ENCODE assay signal across 9 cellular contexts in genomic region chr4:140153419-140153743, GRCh38. TPM values are rescaled to one million over a fixed set of nuclear protein-coding genes. Genes with fewer than 3 reads are reported as not detected.
A peak's percentile ranks its signal among the peaks of the same experiment; 100 is the strongest.
DNase-seq lines count a peak whose midpoint lies in the region; ATAC-seq, FAIRE-seq and TF ChIP-seq lines count a peak whose summit lies in the region.
"Had no signal": no experiment of that assay in that cellular context is flagged by ENCODE, and none has a peak within 500 bp of the region (broad histone marks: within the 10 kb centered on the region; RNA-seq: fewer than 3 reads in every experiment).

No MANE protein-coding gene starts in this region.

- intact Hi-C loops in activated B cell treated with CpG ODN at 0.5 μM for 24 hours (cut with micrococcal nuclease): loop anchor here (1.0 to 10.0 kb wide), 8 partner anchors 369 to 1138 kb away; partner anchors contain the start of genes ELF2, ELMOD2, MGST2 and NOCT
- intact Hi-C loops in sciatic nerve (cut with DNase I): loop anchor here (5.0 to 10.0 kb wide), 2 partner anchors 99 to 419 kb away; no protein-coding TSS in a partner anchor

- H3K36me3 Mint-ChIP-seq in activated B cell treated with CpG ODN at 0.5 μM for 24 hours (ENCODE audit: low read depth): peaks cover 7% of the 10 kb centered on the region

- H3K27ac Mint-ChIP-seq in activated B cell treated with CpG ODN at 0.5 μM for 24 hours: peak overlapping the region; percentile 81

- peak overlapping the region; percentile 79 for H3K4me2 ChIP-seq in hepatocyte

- H3K36me3 ChIP-seq in HAP-1 (replicated peaks) (no peaks in the 10 kb centered on the region), hepatocyte (replicated peaks; ENCODE audit: insufficient read depth, low read depth) (no peaks in the 10 kb centered on the region), small intestine (ENCODE audit: control insufficient read depth in 2 of 2, insufficient read depth in 2 of 2, low read length in 2 of 2) (no peaks in the 10 kb centered on the region)

- H3K27ac ChIP-seq in hepatocyte (peak overlapping the region; percentile 100), small intestine (ENCODE audit: low read depth in 1 of 2, low read length in 1 of 2) (peak overlapping the region; percentile 94 to 98)

- TF ChIP-seq CTCF in activated B cell treated with CpG ODN at 0.5 μM for 24 hours (IDR thresholded peaks at IDR 0.05) (no peak), hepatocyte (IDR thresholded peaks at IDR 0.05; ENCODE audit: poor library complexity) (no peak)

- 1% methylated on average over 15 of the region's 15 CpGs for WGBS in hepatocyte (ENCODE audit: low lambda C conversion rate, missing lambda C conversion rate)
- WGBS in small intestine, 3 donors: 0 to 2% (median 1%) methylated on average over 15 of the region's 15 CpGs

- H3K9me3 Mint-ChIP-seq in activated B cell treated with CpG ODN at 0.5 μM for 24 hours: no peaks in the 10 kb centered on the region

- H3K9me3 ChIP-seq in HAP-1 (no peaks in the 10 kb centered on the region), hepatocyte (ENCODE audit: low read depth) (no peaks in the 10 kb centered on the region), small intestine (ENCODE audit: control insufficient read depth, low read depth) (no peaks in the 10 kb centered on the region)

- ATAC-seq in activated B cell treated with CpG ODN at 0.5 μM for 24 hours (ENCODE audit: low read depth) (no peak), HG02938 (IDR thresholded peaks at IDR 0.05; ENCODE audit: unreplicated experiment) (no peak), HG03565 (IDR thresholded peaks at IDR 0.05; ENCODE audit: unreplicated experiment) (no peak), sciatic nerve (no peak), GM21529 (IDR thresholded peaks at IDR 0.05; ENCODE audit: unreplicated experiment) (no peak)

- H3K79me2 ChIP-seq in hepatocyte: peaks cover 20% of the 10 kb centered on the region

- in situ Hi-C loops in HAP-1 (cut with MboI; ENCODE audit: low sequenced_read_pairs): loop anchor here (5.0 to 10.0 kb wide), 4 partner anchors 99 to 171 kb away; no protein-coding TSS in a partner anchor

- H3K4me1 ChIP-seq in HAP-1 (peaks cover 7% of the 10 kb centered on the region; the same call in 1 of the 2 replicates), hepatocyte (ENCODE audit: insufficient read depth) (peaks cover 20% of the 10 kb centered on the region), small intestine (ENCODE audit: control insufficient read depth in 2 of 2, insufficient read depth in 1 of 2, low read depth in 1 of 2, low read length in 1 of 2) (no peaks in the 10 kb centered on the region)

- FAIRE-seq in small intestine (lab: Jason Lieb, UNC): no peak
- FAIRE-seq: colon had no signal

- CTCF ChIA-PET in activated B cell treated with CpG ODN at 0.5 μM for 24 hours (lab: Charles Lee): interaction anchor here (1.0 to 1.7 kb wide), 3 partner anchors 59 to 101 kb away, joined by 3 to 6 read pairs (median 5); no protein-coding TSS in a partner anchor

- peaks cover 52% of the 10 kb centered on the region for H3K4me1 Mint-ChIP-seq in activated B cell treated with CpG ODN at 0.5 μM for 24 hours

- H3K4me3 ChIP-seq in HAP-1: peak overlapping the region; percentile 53
- peak overlapping the region; percentile 68 for H3K4me3 ChIP-seq in hepatocyte
- peak overlapping the region; percentile 73 to 79 for H3K4me3 ChIP-seq in small intestine (ENCODE audit: low read depth in 1 of 2, low read length in 2 of 2)

- POLR2A ChIA-PET in activated B cell treated with CpG ODN at 0.5 μM for 24 hours (lab: Charles Lee): interaction anchor here (0.6 to 1.6 kb wide), 8 partner anchors 58 to 370 kb away, joined by 4 to 8 read pairs (median 4); partner anchors contain the start of gene ELMOD2

- H3K4me3 Mint-ChIP-seq in activated B cell treated with CpG ODN at 0.5 μM for 24 hours: peak overlapping the region; percentile 88

- H3K9me2 ChIP-seq in hepatocyte (replicated peaks; ENCODE audit: insufficient read depth): no peaks in the 10 kb centered on the region

- no peak for DNase-seq in HAP-1 (ENCODE audit: low spot score in 2 of 2)
- no peak for DNase-seq in activated B cell treated with CpG ODN at 0.5 μM for 24 hours
- no peak for DNase-seq in hepatocyte (ENCODE audit: low spot score)
- no peak for DNase-seq in small intestine
- no peak for DNase-seq in sciatic nerve (ENCODE audit: low spot score)

- no peaks in the 10 kb centered on the region for H4K20me1 ChIP-seq in hepatocyte (ENCODE audit: insufficient read depth, poor library complexity, severe bottlenecking)

- peak overlapping the region; percentile 55 for H2AFZ ChIP-seq in hepatocyte

- H3K27me3 ChIP-seq in HAP-1 (ENCODE audit: low read depth) (no peaks in the 10 kb centered on the region), hepatocyte (no peaks in the 10 kb centered on the region), small intestine (ENCODE audit: control insufficient read depth in 2 of 2, insufficient read depth in 2 of 2, low read length in 2 of 2) (no peaks in the 10 kb centered on the region)

- H3K27me3 Mint-ChIP-seq in activated B cell treated with CpG ODN at 0.5 μM for 24 hours: peaks cover 32% of the 10 kb centered on the region

RNA-seq across cellular contexts. Expression of gene MAML3, which starts 0.6 kb away (rescaled TPM):
- 1.9 and 2.6 TPM in 2 replicates for total RNA-seq in activated B cell treated with CpG ODN at 0.5 μM for 24 hours
- total RNA-seq in hepatocyte: 8.7 and 11.2 TPM in 2 replicates
- 4.1 TPM in 2 replicates for polyA plus RNA-seq in hepatocyte
- polyA plus RNA-seq in small intestine: 1 to 10 TPM; 1.4 to 5.3 (median 1.6) TPM
- 11.0 TPM for total RNA-seq in sciatic nerve
